ENCODE assay signal across 18 cellular contexts in the genomic region with DNA sequence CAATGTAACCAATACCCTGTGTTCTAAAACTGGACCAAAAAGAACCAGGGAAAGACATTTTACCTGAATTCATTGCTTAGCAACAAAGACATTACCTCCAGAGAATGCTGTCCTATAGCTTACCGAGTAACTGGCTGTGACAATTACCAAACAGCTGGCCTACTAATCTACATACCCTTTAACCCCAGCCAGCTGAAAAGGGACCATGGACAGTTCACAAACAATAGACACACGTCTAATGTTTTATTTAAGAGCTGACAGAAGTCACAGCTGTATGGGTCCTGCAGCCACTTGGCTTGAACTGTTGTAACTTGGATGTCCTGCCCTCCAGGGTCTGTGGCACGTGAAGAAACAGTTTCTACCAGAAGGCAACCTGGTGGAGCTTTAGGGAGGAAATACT.
A peak's percentile ranks its signal among the peaks of the same experiment; 100 is the strongest.
DNase-seq lines count a peak whose midpoint lies in the region; ATAC-seq and TF ChIP-seq lines count a peak whose summit lies in the region.
"Had no signal": no experiment of that assay in that cellular context is flagged by ENCODE, and none has a peak within 500 bp of the region (broad histone marks: within the 10 kb centered on the region; RNA-seq: fewer than 3 reads in every experiment).

No MANE protein-coding gene starts in this region.

- intact Hi-C loops in body of pancreas (cut with DNase I): no loop called here

- H2AFZ ChIP-seq in neural progenitor cell (replicated peaks): no peak overlapping the region
- H2AFZ ChIP-seq in Karpas-422 (ENCODE audit: low read length): no peak overlapping the region

- H3K9ac ChIP-seq in neural progenitor cell: no peak overlapping the region
- H3K9ac ChIP-seq in Karpas-422 (ENCODE audit: low read length): no peak overlapping the region
- H3K9ac ChIP-seq: BLaER1 had no signal

- H3K27me3 Mint-ChIP-seq in neural progenitor cell (ENCODE audit: insufficient read depth, low read depth): peaks cover 8% of the 10 kb centered on the region
- H3K27me3 Mint-ChIP-seq: CD4-positive, CD25-positive, alpha-beta regulatory T cell had no signal

- no peak overlapping the region for H3K27ac Mint-ChIP-seq in neural progenitor cell
- H3K27ac Mint-ChIP-seq: CD4-positive, CD25-positive, alpha-beta regulatory T cell; H9; HFFc6 had no signal

- 55% methylated on average over 3 of the region's 3 CpGs for WGBS in body of pancreas, 2 donors

- H4K20me1 ChIP-seq in neural progenitor cell (ENCODE audit: low read depth) (no peaks in the 10 kb centered on the region), Karpas-422 (ENCODE audit: insufficient read depth, low read depth, low read length) (no peaks in the 10 kb centered on the region)
- H4K20me1 ChIP-seq: BLaER1 had no signal

- H3K27me3 ChIP-seq in neural progenitor cell: no peaks in the 10 kb centered on the region
- H3K27me3 ChIP-seq in body of pancreas: no peaks in the 10 kb centered on the region
- no peaks in the 10 kb centered on the region for H3K27me3 ChIP-seq in Karpas-422 (ENCODE audit: low read length)
- H3K27me3 ChIP-seq: BLaER1 had no signal

- H3F3A ChIP-seq in neural progenitor cell (ENCODE audit: low read depth): no peaks in the 10 kb centered on the region

- ATAC-seq in body of pancreas: no peak

- no peak overlapping the region for H3K4me3 ChIP-seq in neural progenitor cell
- H3K4me3 ChIP-seq in body of pancreas: no peak overlapping the region
- H3K4me3 ChIP-seq in Karpas-422 (ENCODE audit: low read length): no peak overlapping the region
- H3K4me3 ChIP-seq: BLaER1 had no signal

- TF ChIP-seq CTCF in neural progenitor cell (IDR thresholded peaks at IDR 0.05) (no peak), body of pancreas (IDR thresholded peaks at IDR 0.05) (no peak)

- H3K79me2 ChIP-seq in neural progenitor cell (ENCODE audit: low read depth) (no peaks in the 10 kb centered on the region), Karpas-422 (ENCODE audit: low read length) (no peaks in the 10 kb centered on the region)

- H3K4me3 Mint-ChIP-seq in neural progenitor cell: no peak overlapping the region
- H3K4me3 Mint-ChIP-seq: CD4-positive, CD25-positive, alpha-beta regulatory T cell; H9; HFFc6 had no signal

- H3K9me3 Mint-ChIP-seq in neural progenitor cell: peaks cover 14% of the 10 kb centered on the region

- peaks cover 8% of the 10 kb centered on the region for H3K4me1 Mint-ChIP-seq in neural progenitor cell
- H3K4me1 Mint-ChIP-seq: CD4-positive, CD25-positive, alpha-beta regulatory T cell; H9 had no signal

- no peak overlapping the region for H3K4me2 ChIP-seq in neural progenitor cell
- H3K4me2 ChIP-seq in Karpas-422 (ENCODE audit: low read depth, low read length, poor library complexity, severe bottlenecking): no peak overlapping the region
- H3K4me2 ChIP-seq: BLaER1 had no signal

- no peak for TF ChIP-seq POLR2A in body of pancreas (IDR thresholded peaks at IDR 0.05)

- H3K27ac ChIP-seq in neural progenitor cell (no peak overlapping the region), body of pancreas (no peak overlapping the region), Karpas-422 (ENCODE audit: low read length) (no peak overlapping the region)
- H3K27ac ChIP-seq: 22Rv1, BLaER1 had no signal

- no peaks in the 10 kb centered on the region for H3K36me3 Mint-ChIP-seq in neural progenitor cell
- H3K36me3 Mint-ChIP-seq: CD4-positive, CD25-positive, alpha-beta regulatory T cell had no signal

- no peaks in the 10 kb centered on the region for H3K9me2 ChIP-seq in Karpas-422 (replicated peaks; ENCODE audit: insufficient read depth, low read length)

- H3K9me3 ChIP-seq in neural progenitor cell (ENCODE audit: low read depth) (no peaks in the 10 kb centered on the region), body of pancreas (no peaks in the 10 kb centered on the region), Karpas-422 (ENCODE audit: low read length) (no peaks in the 10 kb centered on the region)

- no peak for TF ChIP-seq EP300 in Ishikawa (IDR thresholded peaks at IDR 0.05; ENCODE audit: borderline replicate concordance)

- H3K36me3 ChIP-seq in neural progenitor cell (no peaks in the 10 kb centered on the region), body of pancreas (replicated peaks in 1 of 2; ENCODE audit: insufficient read depth in 1 of 2, low read depth in 2 of 2) (no peaks in the 10 kb centered on the region), Karpas-422 (ENCODE audit: insufficient read depth, low read length) (no peaks in the 10 kb centered on the region)
- H3K36me3 ChIP-seq: BLaER1 had no signal

- TF ChIP-seq RAD21 in Ishikawa (IDR thresholded peaks at IDR 0.05; ENCODE audit: low read depth): no peak

- H3K4me1 ChIP-seq in neural progenitor cell (peaks cover 19% of the 10 kb centered on the region), body of pancreas (peaks cover 10% of the 10 kb centered on the region), Karpas-422 (ENCODE audit: low read length) (no peaks in the 10 kb centered on the region)
- H3K4me1 ChIP-seq: BLaER1 had no signal

- peak; percentile 63 for DNase-seq in NCI-H748 (lab: John Stamatoyannopoulos, UW; ENCODE audit: unreplicated experiment)
- no peak for DNase-seq in NCI-H748 treated with DMSO at 0.1 percent for 48 hours (lab: John Stamatoyannopoulos, UW)
- peak; percentile 49 for DNase-seq in ecto neural progenitor cell (ENCODE audit: low spot score)
- DNase-seq in neural progenitor cell (ENCODE audit: low spot score): peak; percentile 71
- DNase-seq in activated gamma-delta T cell (lab: John Stamatoyannopoulos, UW): no peak
- no peak for DNase-seq in body of pancreas
- DNase-seq in Karpas-422: no peak
- DNase-seq: AML-193; CD4-positive, CD25-positive, alpha-beta regulatory T cell; DMS153; DMS79 treated with DMSO at 0.1 percent for 48 hours; EL; GOT3; H9; HFFc6 had no signal

TF ChIP-seq in Ishikawa, 13 proteins besides CTCF, POLR2A, EP300 and RAD21:
- no peak for TF ChIP-seq CREB1 (IDR thresholded peaks at IDR 0.05; ENCODE audit: low read depth)
- no peak for TF ChIP-seq YY1 (IDR thresholded peaks at IDR 0.05; ENCODE audit: low read depth)
- peak; percentile 60; the same call in 1 of the 2 replicates for TF ChIP-seq REST (IDR thresholded peaks at IDR 0.05; ENCODE audit: low read depth)
- no peak for TF ChIP-seq TEAD4 (IDR thresholded peaks at IDR 0.05)
- no peak for TF ChIP-seq EGR1 (IDR thresholded peaks at IDR 0.05)
- TF ChIP-seq TAF1 (IDR thresholded peaks at IDR 0.05; ENCODE audit: low read depth): no peak
- TF ChIP-seq CEBPB (IDR thresholded peaks at IDR 0.05): no peak
- no peak for TF ChIP-seq USF1 (IDR thresholded peaks at IDR 0.05)

Comparison
In these comparisons a context has a peak if more than half of its experiments do, and no peak if none do; other contexts are left out.
1. DNase-seq: peak in NCI-H748 (single experiment), ecto neural progenitor cell (single experiment) and neural progenitor cell (single experiment); none in NCI-H748 treated with DMSO at 0.1 percent for 48 hours (single experiment), activated gamma-delta T cell (single experiment), body of pancreas (0 of 4) and Karpas-422 (single experiment).